ENCODE assay signal across 1 cellular context in the genomic region with DNA sequence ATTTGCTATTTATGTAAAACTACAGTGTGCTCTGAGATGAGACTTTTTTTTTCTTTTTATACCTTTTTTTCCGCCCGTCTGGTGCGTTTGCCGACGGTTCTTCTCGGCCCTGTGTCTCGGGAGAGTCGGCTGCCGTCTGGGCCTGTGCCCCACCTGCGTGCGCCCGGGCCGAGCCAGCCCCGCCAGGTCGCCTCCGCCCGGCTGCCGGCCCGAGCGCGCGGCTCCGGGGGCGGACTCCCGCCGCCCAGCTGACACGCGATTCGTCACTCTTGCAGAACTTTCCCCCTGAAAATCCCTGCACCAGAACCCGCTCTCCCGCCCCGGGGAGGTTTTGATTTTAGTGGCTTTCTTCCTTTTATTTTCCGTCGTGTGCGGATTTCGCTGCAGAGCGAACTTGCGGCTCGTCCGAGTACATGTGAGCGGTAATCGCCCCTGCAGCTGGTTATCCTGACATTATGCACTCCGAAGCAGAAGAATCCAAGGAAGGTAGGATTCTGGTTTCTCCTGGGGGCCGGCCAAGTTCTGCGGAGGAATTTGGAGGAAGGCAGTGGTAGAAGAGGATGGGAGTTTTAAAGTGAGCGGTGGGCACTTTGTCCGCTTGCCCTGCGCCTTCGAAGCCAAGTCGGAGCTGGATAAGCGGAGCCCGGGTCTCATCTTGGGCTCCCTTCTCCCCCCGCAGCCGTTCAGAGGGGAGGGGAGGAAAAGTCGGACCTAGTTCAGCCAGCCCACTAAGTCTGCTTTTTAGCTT.
TF ChIP-seq lines count a peak whose summit lies in the region.

TSS of gene TNFAIP8 (plus strand) at position 384 of the 748 bp plus-strand sequence. CDS start at position 456, 72 bp downstream.

TF ChIP-seq in HEK293, 187 proteins besides CTCF, POLR2A, EP300 and RAD21 (continued from another document):
- TF ChIP-seq, protein P1, sequence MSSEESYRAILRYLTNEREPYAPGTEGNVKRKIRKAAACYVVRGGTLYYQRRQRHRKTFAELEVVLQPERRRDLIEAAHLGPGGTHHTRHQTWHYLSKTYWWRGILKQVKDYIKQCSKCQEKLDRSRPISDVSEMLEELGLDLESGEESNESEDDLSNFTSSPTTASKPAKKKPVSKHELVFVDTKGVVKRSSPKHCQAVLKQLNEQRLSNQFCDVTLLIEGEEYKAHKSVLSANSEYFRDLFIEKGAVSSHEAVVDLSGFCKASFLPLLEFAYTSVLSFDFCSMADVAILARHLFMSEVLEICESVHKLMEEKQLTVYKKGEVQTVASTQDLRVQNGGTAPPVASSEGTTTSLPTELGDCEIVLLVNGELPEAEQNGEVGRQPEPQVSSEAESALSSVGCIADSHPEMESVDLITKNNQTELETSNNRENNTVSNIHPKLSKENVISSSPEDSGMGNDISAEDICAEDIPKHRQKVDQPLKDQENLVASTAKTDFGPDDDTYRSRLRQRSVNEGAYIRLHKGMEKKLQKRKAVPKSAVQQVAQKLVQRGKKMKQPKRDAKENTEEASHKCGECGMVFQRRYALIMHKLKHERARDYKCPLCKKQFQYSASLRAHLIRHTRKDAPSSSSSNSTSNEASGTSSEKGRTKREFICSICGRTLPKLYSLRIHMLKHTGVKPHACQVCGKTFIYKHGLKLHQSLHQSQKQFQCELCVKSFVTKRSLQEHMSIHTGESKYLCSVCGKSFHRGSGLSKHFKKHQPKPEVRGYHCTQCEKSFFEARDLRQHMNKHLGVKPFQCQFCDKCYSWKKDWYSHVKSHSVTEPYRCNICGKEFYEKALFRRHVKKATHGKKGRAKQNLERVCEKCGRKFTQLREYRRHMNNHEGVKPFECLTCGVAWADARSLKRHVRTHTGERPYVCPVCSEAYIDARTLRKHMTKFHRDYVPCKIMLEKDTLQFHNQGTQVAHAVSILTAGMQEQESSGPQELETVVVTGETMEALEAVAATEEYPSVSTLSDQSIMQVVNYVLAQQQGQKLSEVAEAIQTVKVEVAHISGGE (tag by site-specific recombination; conservative IDR thresholded peaks at IDR 0.05; ENCODE audit: low read depth), result peak; percentile 44; the same call in 1 of the 2 replicates
- TF ChIP-seq KLF10 (tag by site-specific recombination; IDR thresholded peaks at IDR 0.05), result 0 out of 2 replicates have a peak, but pooled peaks have one; percentile 10
- TF ChIP-seq ZNF561 (tag by site-specific recombination; IDR thresholded peaks at IDR 0.05; ENCODE audit: borderline replicate concordance), result no peak; the same call in 1 of the 2 replicates
- no peak for TF ChIP-seq ZNF837 (tag by site-specific recombination; IDR thresholded peaks at IDR 0.05)
- peak; percentile 67; the same call in 1 of the 2 replicates for TF ChIP-seq ZNF600 (tag by site-specific recombination; IDR thresholded peaks at IDR 0.05)
- no peak for TF ChIP-seq ZSCAN16 (tag by site-specific recombination; IDR thresholded peaks at IDR 0.05)
- TF ChIP-seq ZNF341 (tag by site-specific recombination; IDR thresholded peaks at IDR 0.05; ENCODE audit: low read depth), result peak; percentile 74
- TF ChIP-seq, protein P2, sequence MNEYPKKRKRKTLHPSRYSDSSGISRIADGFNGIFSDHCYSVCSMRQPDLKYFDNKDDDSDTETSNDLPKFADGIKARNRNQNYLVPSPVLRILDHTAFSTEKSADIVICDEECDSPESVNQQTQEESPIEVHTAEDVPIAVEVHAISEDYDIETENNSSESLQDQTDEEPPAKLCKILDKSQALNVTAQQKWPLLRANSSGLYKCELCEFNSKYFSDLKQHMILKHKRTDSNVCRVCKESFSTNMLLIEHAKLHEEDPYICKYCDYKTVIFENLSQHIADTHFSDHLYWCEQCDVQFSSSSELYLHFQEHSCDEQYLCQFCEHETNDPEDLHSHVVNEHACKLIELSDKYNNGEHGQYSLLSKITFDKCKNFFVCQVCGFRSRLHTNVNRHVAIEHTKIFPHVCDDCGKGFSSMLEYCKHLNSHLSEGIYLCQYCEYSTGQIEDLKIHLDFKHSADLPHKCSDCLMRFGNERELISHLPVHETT (tag by site-specific recombination; IDR thresholded peaks at IDR 0.05), result peak; percentile 18; the same call in 1 of the 2 replicates
- TF ChIP-seq ZBTB7A (tag by site-specific recombination; IDR thresholded peaks at IDR 0.05; ENCODE audit: low read depth), result no peak
- TF ChIP-seq ZFHX2 (tag by site-specific recombination; conservative IDR thresholded peaks at IDR 0.05), result peak; percentile 35; the same call in 1 of the 2 replicates
- peak; percentile 64 for TF ChIP-seq ZBTB26 (tag by site-specific recombination; optimal IDR thresholded peaks at IDR 0.05)
- no peak for TF ChIP-seq ZBTB6 (tag by site-specific recombination; IDR thresholded peaks at IDR 0.05)
- TF ChIP-seq ZNF701 (tag by site-specific recombination; IDR thresholded peaks at IDR 0.05), result no peak
- peak; percentile 94 for TF ChIP-seq ZBTB17 (tag by site-specific recombination; IDR thresholded peaks at IDR 0.05)
- no peak for TF ChIP-seq PRDM6 (tag by site-specific recombination; IDR thresholded peaks at IDR 0.05)
- peak; percentile 31; the same call in 1 of the 2 replicates for TF ChIP-seq GFI1B (tag by site-specific recombination; IDR thresholded peaks at IDR 0.05)
- TF ChIP-seq KLF8 (tag by site-specific recombination; IDR thresholded peaks at IDR 0.05), result 0 out of 2 replicates have a peak, but pooled peaks have one; percentile 27
- 0 out of 2 replicates have a peak, but pooled peaks have one; percentile 11 for TF ChIP-seq SP7 (tag by site-specific recombination; IDR thresholded peaks at IDR 0.05)
- TF ChIP-seq PRDM1 (tag by site-specific recombination; IDR thresholded peaks at IDR 0.05), result peak; percentile 85
- peak; percentile 72; the same call in 1 of the 2 replicates for TF ChIP-seq ZXDB (tag by site-specific recombination; IDR thresholded peaks at IDR 0.05)
- 0 out of 2 replicates have a peak, but pooled peaks have one; percentile 33 for TF ChIP-seq ZNF660 (tag by site-specific recombination; IDR thresholded peaks at IDR 0.05)
- TF ChIP-seq ZSCAN30 (tag by site-specific recombination; IDR thresholded peaks at IDR 0.05), result no peak; the same call in 1 of the 2 replicates
- TF ChIP-seq, protein P3, sequence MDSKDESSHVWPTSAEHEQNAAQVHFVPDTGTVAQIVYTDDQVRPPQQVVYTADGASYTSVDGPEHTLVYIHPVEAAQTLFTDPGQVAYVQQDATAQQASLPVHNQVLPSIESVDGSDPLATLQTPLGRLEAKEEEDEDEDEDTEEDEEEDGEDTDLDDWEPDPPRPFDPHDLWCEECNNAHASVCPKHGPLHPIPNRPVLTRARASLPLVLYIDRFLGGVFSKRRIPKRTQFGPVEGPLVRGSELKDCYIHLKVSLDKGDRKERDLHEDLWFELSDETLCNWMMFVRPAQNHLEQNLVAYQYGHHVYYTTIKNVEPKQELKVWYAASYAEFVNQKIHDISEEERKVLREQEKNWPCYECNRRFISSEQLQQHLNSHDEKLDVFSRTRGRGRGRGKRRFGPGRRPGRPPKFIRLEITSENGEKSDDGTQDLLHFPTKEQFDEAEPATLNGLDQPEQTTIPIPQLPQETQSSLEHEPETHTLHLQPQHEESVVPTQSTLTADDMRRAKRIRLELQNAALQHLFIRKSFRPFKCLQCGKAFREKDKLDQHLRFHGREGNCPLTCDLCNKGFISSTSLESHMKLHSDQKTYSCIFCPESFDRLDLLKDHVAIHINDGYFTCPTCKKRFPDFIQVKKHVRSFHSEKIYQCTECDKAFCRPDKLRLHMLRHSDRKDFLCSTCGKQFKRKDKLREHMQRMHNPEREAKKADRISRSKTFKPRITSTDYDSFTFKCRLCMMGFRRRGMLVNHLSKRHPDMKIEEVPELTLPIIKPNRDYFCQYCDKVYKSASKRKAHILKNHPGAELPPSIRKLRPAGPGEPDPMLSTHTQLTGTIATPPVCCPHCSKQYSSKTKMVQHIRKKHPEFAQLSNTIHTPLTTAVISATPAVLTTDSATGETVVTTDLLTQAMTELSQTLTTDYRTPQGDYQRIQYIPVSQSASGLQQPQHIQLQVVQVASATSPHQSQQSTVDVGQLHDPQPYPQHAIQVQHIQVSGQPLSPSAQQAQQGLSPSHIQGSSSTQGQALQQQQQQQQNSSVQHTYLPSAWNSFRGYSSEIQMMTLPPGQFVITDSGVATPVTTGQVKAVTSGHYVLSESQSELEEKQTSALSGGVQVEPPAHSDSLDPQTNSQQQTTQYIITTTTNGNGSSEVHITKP (tag by site-specific recombination; IDR thresholded peaks at IDR 0.05), result peak; percentile 59
- no peak for TF ChIP-seq ZNF362 (tag by site-specific recombination; IDR thresholded peaks at IDR 0.05)
- peak; percentile 55 for TF ChIP-seq SP2 (tag by site-specific recombination; IDR thresholded peaks at IDR 0.05)
